In genomic region chr16:11781773-11782172, GRCh38 we compare ENCODE assay signal across 8 cellular contexts. TPM values are rescaled to one million over a fixed set of nuclear protein-coding genes. Genes with fewer than 3 reads are reported as not detected.
A peak's percentile ranks its signal among the peaks of the same experiment; 100 is the strongest.
DNase-seq lines count a peak whose midpoint lies in the region; ATAC-seq and TF ChIP-seq lines count a peak whose summit lies in the region.

No MANE protein-coding gene starts in this region.

- H3K27me3 ChIP-seq in sigmoid colon: no peaks in the 10 kb centered on the region

- H3K9me3 ChIP-seq in sigmoid colon: no peaks in the 10 kb centered on the region

- ATAC-seq in GM21390 (IDR thresholded peaks at IDR 0.05; ENCODE audit: unreplicated experiment) (no peak), GM21576 (IDR thresholded peaks at IDR 0.05; ENCODE audit: unreplicated experiment) (no peak)

- no peaks in the 10 kb centered on the region for H3K9me3 Mint-ChIP-seq in T-helper 2 cell treated with Interferon-gamma antibody and Interleukin-4, amounts not matched to agents 5 μg/mL and 100 μg/mL, for 36 hours

- H3K36me3 ChIP-seq in sigmoid colon: peaks cover 0 to 29% (median 9%) of the 10 kb centered on the region in 4 donors

- TF ChIP-seq EP300 in sigmoid colon (IDR thresholded peaks at IDR 0.05): no peak

- TF ChIP-seq CTCF in sigmoid colon (IDR thresholded peaks at IDR 0.05): no peak

- H3K4me1 Mint-ChIP-seq in T-helper 2 cell treated with Interferon-gamma antibody and Interleukin-4, amounts not matched to agents 5 μg/mL and 100 μg/mL, for 36 hours (ENCODE audit: low read depth): peaks cover 44% of the 10 kb centered on the region

- intact Hi-C loops in sigmoid colon (cut with DNase I): no loop called here

- H3K4me1 ChIP-seq in sigmoid colon: peaks cover 0 to 51% (median 41%) of the 10 kb centered on the region in 4 donors

- peaks cover 34% of the 10 kb centered on the region for H3K36me3 Mint-ChIP-seq in T-helper 2 cell treated with Interferon-gamma antibody and Interleukin-4, amounts not matched to agents 5 μg/mL and 100 μg/mL, for 36 hours (ENCODE audit: low read depth)

- no peak for DNase-seq in T-helper 2 cell treated with Interferon-gamma antibody and Interleukin-4, amounts not matched to agents 5 μg/mL and 100 μg/mL, for 36 hours (ENCODE audit: low spot score)
- no peak for DNase-seq in T-helper 2 cell
- peak; percentile 81 for DNase-seq in SK-MEL-5 (ENCODE audit: low read depth, low spot score)
- DNase-seq in glomerular visceral epithelial cell (ENCODE audit: extremely low spot score): peak; percentile 70
- no peak for DNase-seq in sigmoid colon
- DNase-seq in MV-4-11 (lab: John Stamatoyannopoulos, UW): no peak

- TF ChIP-seq POLR2A in sigmoid colon (IDR thresholded peaks at IDR 0.05): no peak

- peak overlapping the region; percentile 99 for H3K27ac Mint-ChIP-seq in T-helper 2 cell treated with Interferon-gamma antibody and Interleukin-4, amounts not matched to agents 5 μg/mL and 100 μg/mL, for 36 hours

- 61 to 69% methylated on average over 5 of the region's 5 CpGs for WGBS in sigmoid colon, 2 donors

- in situ Hi-C loops in SK-MEL-5 (cut with HindIII; ENCODE audit: low pct_unique_long_range_greater_than_20kb, low sequenced_read_pairs): no loop called here

- H3K27ac ChIP-seq in sigmoid colon: peak overlapping the region; percentile 77 to 85 (median 82)

- H3K27me3 Mint-ChIP-seq in T-helper 2 cell treated with Interferon-gamma antibody and Interleukin-4, amounts not matched to agents 5 μg/mL and 100 μg/mL, for 36 hours (ENCODE audit: low read depth): no peaks in the 10 kb centered on the region

- H3K4me3 Mint-ChIP-seq in T-helper 2 cell treated with Interferon-gamma antibody and Interleukin-4, amounts not matched to agents 5 μg/mL and 100 μg/mL, for 36 hours: peak overlapping the region; percentile 82

- no peak overlapping the region for H3K4me3 ChIP-seq in sigmoid colon

RNA-seq across cellular contexts. Expression of gene ZC3H7A, which starts 15.3 kb away (rescaled TPM):
- 54.7 and 62.0 TPM in 2 replicates for total RNA-seq in SK-MEL-5 (2014; rRNA removed; shearing (Covaris generic))
- 67.8 and 73.3 TPM in 2 replicates for polyA plus RNA-seq in SK-MEL-5 (2015; cell fraction: cytosol; rRNA removed)
- polyA plus RNA-seq in SK-MEL-5 (2015; cell fraction: nucleus; rRNA removed): 174 and 211 TPM in 2 replicates
- total RNA-seq in sigmoid colon: 10 to 100 TPM; 45.5 to 62.5 (median 55.7) TPM
- 10 to 100 TPM; 19.9 to 23.5 (median 22.8) TPM for polyA plus RNA-seq in sigmoid colon

RNA-seq across cellular contexts. Expression of gene TXNDC11, which starts 39.1 kb away (rescaled TPM):
- total RNA-seq in SK-MEL-5 (2014; rRNA removed; shearing (Covaris generic)): 27.5 and 32.5 TPM in 2 replicates
- 34.9 and 46.6 TPM in 2 replicates for polyA plus RNA-seq in SK-MEL-5 (2015; cell fraction: cytosol; rRNA removed)
- polyA plus RNA-seq in SK-MEL-5 (2015; cell fraction: nucleus; rRNA removed): 14.8 and 26.0 TPM in 2 replicates
- total RNA-seq in sigmoid colon: 10 to 100 TPM; 25.3 to 35.2 (median 28.8) TPM
- 10 to 100 TPM; 34.9 to 54.0 (median 37.8) TPM for polyA plus RNA-seq in sigmoid colon

Comparison
In these comparisons a context has a peak if more than half of its experiments do, and no peak if none do; other contexts are left out.
1. DNase-seq: peak in SK-MEL-5 (single experiment) and glomerular visceral epithelial cell (single experiment); none in T-helper 2 cell treated with Interferon-gamma antibody and Interleukin-4, amounts not matched to agents 5 μg/mL and 100 μg/mL, for 36 hours (single experiment), T-helper 2 cell (0 of 5), sigmoid colon (single experiment) and MV-4-11 (single experiment).